ENCODE assay signal across 1 cellular context in genomic region chr1:70354332-70355110, GRCh38.
TF ChIP-seq lines count a peak whose summit lies in the region.

ANKRD13C (minus strand) TSS chr1:70354722; CDS start chr1:70354408, 314 bp downstream.

TF ChIP-seq in GM12878, 131 proteins besides CTCF, POLR2A, EP300 and RAD21 (continued from another document):
- no peak for TF ChIP-seq USF1 (IDR thresholded peaks at IDR 0.05; ENCODE audit: borderline replicate concordance, extremely low read length, insufficient read depth, low read depth, low read length)
- no peak for TF ChIP-seq JUND (IDR thresholded peaks at IDR 0.05; ENCODE audit: low read depth, low read length)
- no peak for TF ChIP-seq HDAC6 (IDR thresholded peaks at IDR 0.05; ENCODE audit: unreplicated experiment)
- no peak for TF ChIP-seq NRF1 (conservative IDR thresholded peaks at IDR 0.05; ENCODE audit: low read depth, low read length)
- no peak for TF ChIP-seq KDM1A (IDR thresholded peaks at IDR 0.05; ENCODE audit: borderline replicate concordance)
- TF ChIP-seq MEF2A (IDR thresholded peaks at IDR 0.05; ENCODE audit: insufficient read depth, low read depth, low read length), result no peak
- TF ChIP-seq SMAD1 (IDR thresholded peaks at IDR 0.05; ENCODE audit: low read depth, partially characterized antibody), result peak; percentile 19
- TF ChIP-seq WRNIP1 (IDR thresholded peaks at IDR 0.05; ENCODE audit: borderline replicate concordance, low read depth, low read length), result no peak
- no peak for TF ChIP-seq SREBF2 (IDR thresholded peaks at IDR 0.05; ENCODE audit: low read length)
- no peak for TF ChIP-seq EGR1 (IDR thresholded peaks at IDR 0.05; ENCODE audit: borderline replicate concordance in 1 of 2, low read depth in 2 of 2, low read length in 2 of 2)
- TF ChIP-seq PAX8 (IDR thresholded peaks at IDR 0.05), result no peak
- TF ChIP-seq FOXK2 (IDR thresholded peaks at IDR 0.05), result no peak
- TF ChIP-seq BCL11A (IDR thresholded peaks at IDR 0.05; ENCODE audit: low read depth, low read length), result no peak
- 0 out of 2 replicates have a peak, but pooled peaks have one; percentile 51 for TF ChIP-seq RBBP5 (conservative IDR thresholded peaks at IDR 0.05)
